ENCODE assay signal across 23 cellular contexts in genomic region chr1:183206538-183207117, GRCh38. TPM values are rescaled to one million over a fixed set of nuclear protein-coding genes. Genes with fewer than 3 reads are reported as not detected.
"Had no signal": no experiment of that assay in that cellular context is flagged by ENCODE, and none has a peak within 500 bp of the region (broad histone marks: within the 10 kb centered on the region; RNA-seq: fewer than 3 reads in every experiment).

No MANE protein-coding gene starts in this region.

- H3K4me3 ChIP-seq: adrenal gland, colonic mucosa, dorsolateral prefrontal cortex, hepatocyte, left lung, lung, ovary, psoas muscle, right atrium auricular region, spleen, testis had no signal

- H3K9me3 ChIP-seq: adrenal gland, colonic mucosa, left lung, ovary, psoas muscle, right atrium auricular region, spleen, testis had no signal

- DNase-seq: activated CD4-positive, alpha-beta T cell treated with anti-CD3 and anti-CD28 coated beads for 1 hour; activated CD8-positive, alpha-beta memory T cell treated with anti-CD3 and anti-CD28 coated beads for 24 hours; activated CD8-positive, alpha-beta memory T cell treated with anti-CD3 and anti-CD28 coated beads, Interleukin-2, amount 50 U/mL, for 4 hours; activated naive CD4-positive, alpha-beta T cell; activated T-cell treated with anti-CD3 and anti-CD28 coated beads, Interleukin-2, amount 50 U/mL, for 24 hours; adrenal gland; colonic mucosa; dorsolateral prefrontal cortex; effector memory CD8-positive, alpha-beta T cell; kidney glomerular epithelial cell; left lung; naive thymus-derived CD8-positive, alpha-beta T cell; ovary; psoas muscle; spleen; stimulated activated CD4-positive, alpha-beta T cell treated with anti-CD3 and anti-CD28 coated beads, Interleukin-4, amount 100 ng/mL, for 1 hour; stimulated activated naive CD4-positive, alpha-beta T cell; T-helper 9 cell; testis had no signal

- H3K27ac ChIP-seq: adrenal gland, colonic mucosa, dorsolateral prefrontal cortex, hepatocyte, left lung, ovary, psoas muscle, right atrium auricular region, spleen, testis had no signal

- H3K79me2 ChIP-seq: hepatocyte had no signal

- H3K27me3 ChIP-seq: adrenal gland, colonic mucosa, hepatocyte, left lung, ovary, right atrium auricular region, testis had no signal

- H3K4me2 ChIP-seq: hepatocyte had no signal

- H3K4me1 ChIP-seq: adrenal gland, colonic mucosa, left lung, psoas muscle, right atrium auricular region, spleen, testis had no signal

- ATAC-seq: activated T-helper 17 cell treated with anti-CD3 and anti-CD28 coated beads, Interleukin-2, amount 50 U/mL, for 72 hours; effector memory CD8-positive, alpha-beta T cell; left lung; naive thymus-derived CD8-positive, alpha-beta T cell; psoas muscle had no signal

- H3K36me3 ChIP-seq: adrenal gland, colonic mucosa, left lung, ovary, right atrium auricular region, spleen had no signal

- H2AFZ ChIP-seq: hepatocyte had no signal

RNA-seq across cellular contexts. Expression of gene LAMC2, which starts 20.6 kb away (rescaled TPM):
- total RNA-seq: naive thymus-derived CD8-positive, alpha-beta T cell had no signal
- polyA plus RNA-seq: naive thymus-derived CD8-positive, alpha-beta T cell had no signal
